ENCODE assay signal across 14 cellular contexts in the genomic region with DNA sequence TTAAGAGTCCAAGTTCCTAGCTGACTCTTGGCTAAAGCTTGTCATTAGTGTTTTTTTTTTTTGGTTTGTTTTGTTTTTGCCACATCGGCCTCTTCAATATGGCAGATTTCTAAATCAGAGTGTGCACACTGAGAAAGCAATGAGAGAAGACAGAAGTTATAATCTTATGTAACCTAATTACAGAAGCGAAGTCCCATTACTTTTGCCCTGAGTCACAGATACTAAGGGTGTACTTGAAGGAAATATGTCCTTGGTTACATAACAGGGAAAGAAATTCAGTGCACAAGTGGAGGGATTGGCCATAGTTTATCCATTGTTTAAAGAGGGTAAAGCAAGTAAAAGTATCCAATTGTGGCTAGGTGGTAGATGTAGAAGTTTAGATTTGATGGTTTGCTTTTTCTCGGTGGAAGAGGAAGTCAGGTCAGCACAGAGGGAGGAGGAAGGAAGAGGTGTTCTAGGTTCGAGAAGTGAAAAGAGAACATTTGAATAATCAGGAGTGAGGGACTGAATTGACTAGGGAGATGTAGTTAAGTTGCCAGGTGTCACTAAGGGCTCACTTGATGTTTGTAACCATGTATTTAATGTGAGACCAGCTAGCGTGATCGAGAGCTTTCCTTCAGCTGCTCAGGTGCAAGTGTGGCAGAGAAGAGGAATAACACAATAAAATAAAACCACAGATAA. TPM values are rescaled to one million over a fixed set of nuclear protein-coding genes. Genes with fewer than 3 reads are reported as not detected.
DNase-seq lines count a peak whose midpoint lies in the region; ATAC-seq, FAIRE-seq and TF ChIP-seq lines count a peak whose summit lies in the region.
"Had no signal": no experiment of that assay in that cellular context is flagged by ENCODE, and none has a peak within 500 bp of the region (broad histone marks: within the 10 kb centered on the region; RNA-seq: fewer than 3 reads in every experiment).

No MANE protein-coding gene starts in this region.

- 89% methylated on average over 6 of the region's 6 CpGs for WGBS in smooth muscle cell (ENCODE audit: low lambda C conversion rate)

- no peak for FAIRE-seq in frontal cortex (lab: Jason Lieb, UNC)

- no peaks in the 10 kb centered on the region for H3K9me2 ChIP-seq in GM23338 (ENCODE audit: insufficient read depth)

- H2AFZ ChIP-seq in GM23338: no peak overlapping the region
- H2AFZ ChIP-seq in smooth muscle cell (ENCODE audit: low read depth): no peak overlapping the region

- H3K79me2 ChIP-seq in GM23338 (replicated peaks; ENCODE audit: insufficient read depth) (peaks cover 90% of the 10 kb centered on the region), smooth muscle cell (ENCODE audit: low read depth) (peaks cover 91% of the 10 kb centered on the region)

- H3K27ac ChIP-seq in GM23338 (ENCODE audit: low read depth) (0 out of 2 replicates have a peak overlapping the region, but pooled peaks have one; percentile 42), smooth muscle cell (ENCODE audit: low read depth) (no peak overlapping the region)
- H3K27ac ChIP-seq: prostate gland had no signal

- peak overlapping the region; percentile 1; the same call in 1 of the 2 replicates for H3K27ac Mint-ChIP-seq in GM23338
- H3K27ac Mint-ChIP-seq: T-helper 1 cell treated with Interleukin-12 subunit alpha and Interleukin-12 subunit beta and Interleukin-4 antibody, amounts not matched to agents 30 μg/mL and 1 μg/mL, for 36 hours had no signal

- H4K20me1 ChIP-seq in GM23338 (replicated peaks; ENCODE audit: insufficient read depth): peaks cover 18% of the 10 kb centered on the region
- peaks cover 26% of the 10 kb centered on the region for H4K20me1 ChIP-seq in smooth muscle cell (ENCODE audit: low read depth)

- no peak for ATAC-seq in GM23338
- peak; percentile 86 for ATAC-seq in HG03571 (IDR thresholded peaks at IDR 0.05; ENCODE audit: unreplicated experiment)
- ATAC-seq: activated T-cell treated with anti-CD3 and anti-CD28 coated beads, Interleukin-2, amount 50 U/mL, for 4 hours had no signal

- H3K4me1 ChIP-seq in GM23338 (ENCODE audit: insufficient read depth) (peaks cover 19% of the 10 kb centered on the region), smooth muscle cell (ENCODE audit: low read depth) (no peaks in the 10 kb centered on the region)
- H3K4me1 ChIP-seq: prostate gland had no signal

- H3K36me3 Mint-ChIP-seq in GM23338 (ENCODE audit: low read depth): peaks cover 22% of the 10 kb centered on the region

- H3F3A ChIP-seq in GM23338 (replicated peaks; ENCODE audit: low read depth) (no peaks in the 10 kb centered on the region), smooth muscle cell (ENCODE audit: low read depth) (no peaks in the 10 kb centered on the region)

- DNase-seq in SIG-M5 treated with dmso at 0.1 percent for 504 hours (lab: John Stamatoyannopoulos, UW; ENCODE audit: unreplicated experiment) (peak; percentile 56), SIG-M5 (lab: John Stamatoyannopoulos, UW) (no peak), GM23338 (ENCODE audit: low spot score) (no peak), smooth muscle cell (lab: John Stamatoyannopoulos, UW; ENCODE audit: unreplicated experiment) (no peak), NCI-H526 treated with DMSO at 0.1 percent for 48 hours (lab: John Stamatoyannopoulos, UW) (no peak), NCI-H526 (lab: John Stamatoyannopoulos, UW) (no peak), frontal cortex (ENCODE audit: low spot score in 2 of 2) (no peak)
- DNase-seq: 8988T; activated T-cell treated with anti-CD3 and anti-CD28 coated beads, Interleukin-2, amount 50 U/mL, for 4 hours; dermis blood vessel endothelial cell; NCI-H446 had no signal

- H3K27me3 Mint-ChIP-seq in GM23338 (ENCODE audit: insufficient read depth, low read depth, poor library complexity): peaks cover 2% of the 10 kb centered on the region

- peaks cover 17% of the 10 kb centered on the region for H3K9me3 Mint-ChIP-seq in GM23338

- H3K4me1 Mint-ChIP-seq in GM23338: peaks cover 16% of the 10 kb centered on the region; the same call in 2 of the 3 replicates

- H3K9me3 ChIP-seq in smooth muscle cell (replicated peaks; ENCODE audit: low read depth): no peaks in the 10 kb centered on the region
- H3K9me3 ChIP-seq: prostate gland had no signal

- H3K4me3 ChIP-seq in GM23338: no peak overlapping the region
- no peak overlapping the region for H3K4me3 ChIP-seq in smooth muscle cell
- H3K4me3 ChIP-seq: prostate gland had no signal

- H3K27me3 ChIP-seq in GM23338 (ENCODE audit: insufficient read depth) (no peaks in the 10 kb centered on the region), smooth muscle cell (ENCODE audit: low read depth) (no peaks in the 10 kb centered on the region)

- H3K4me3 Mint-ChIP-seq in GM23338: no peak overlapping the region
- H3K4me3 Mint-ChIP-seq: activated T-cell treated with anti-CD3 and anti-CD28 coated beads, Interleukin-2, amount 50 U/mL, for 4 hours; T-helper 1 cell treated with Interleukin-12 subunit alpha and Interleukin-12 subunit beta and Interleukin-4 antibody, amounts not matched to agents 30 μg/mL and 1 μg/mL, for 36 hours had no signal

- TF ChIP-seq CTCF in GM23338 (conservative IDR thresholded peaks at IDR 0.05; ENCODE audit: low read depth in 2 of 2): no peak
- no peak for TF ChIP-seq CTCF in smooth muscle cell (IDR thresholded peaks at IDR 0.05; ENCODE audit: borderline replicate concordance, insufficient read depth, poor library complexity, severe bottlenecking)

- no peak overlapping the region for H3K9ac ChIP-seq in smooth muscle cell (ENCODE audit: low read depth)

- no peaks in the 10 kb centered on the region for H3K36me3 ChIP-seq in GM23338 (ENCODE audit: insufficient read depth)
- H3K36me3 ChIP-seq in smooth muscle cell (ENCODE audit: low read depth): no peaks in the 10 kb centered on the region
- H3K36me3 ChIP-seq: prostate gland had no signal

- H3K4me2 ChIP-seq in GM23338 (no peak overlapping the region), smooth muscle cell (peak overlapping the region; percentile 33)

TF ChIP-seq in GM23338, 12 proteins besides CTCF, POLR2A, EP300 and RAD21:
- TF ChIP-seq, protein P1, sequence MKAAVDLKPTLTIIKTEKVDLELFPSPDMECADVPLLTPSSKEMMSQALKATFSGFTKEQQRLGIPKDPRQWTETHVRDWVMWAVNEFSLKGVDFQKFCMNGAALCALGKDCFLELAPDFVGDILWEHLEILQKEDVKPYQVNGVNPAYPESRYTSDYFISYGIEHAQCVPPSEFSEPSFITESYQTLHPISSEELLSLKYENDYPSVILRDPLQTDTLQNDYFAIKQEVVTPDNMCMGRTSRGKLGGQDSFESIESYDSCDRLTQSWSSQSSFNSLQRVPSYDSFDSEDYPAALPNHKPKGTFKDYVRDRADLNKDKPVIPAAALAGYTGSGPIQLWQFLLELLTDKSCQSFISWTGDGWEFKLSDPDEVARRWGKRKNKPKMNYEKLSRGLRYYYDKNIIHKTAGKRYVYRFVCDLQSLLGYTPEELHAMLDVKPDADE (IDR thresholded peaks at IDR 0.05): no peak
- no peak for TF ChIP-seq CREB1 (CRISPR knock-in tag; IDR thresholded peaks at IDR 0.05; ENCODE audit: low read depth)
- no peak for TF ChIP-seq ZNF331 (CRISPR knock-in tag; IDR thresholded peaks at IDR 0.05; ENCODE audit: low read depth)
- TF ChIP-seq EZH2phosphoT487 (IDR thresholded peaks at IDR 0.05; ENCODE audit: unreplicated experiment): no peak
- no peak for TF ChIP-seq STAT1 (IDR thresholded peaks at IDR 0.05; ENCODE audit: unreplicated experiment)
- TF ChIP-seq POLR2AphosphoS5 (IDR thresholded peaks at IDR 0.05; ENCODE audit: low read depth): no peak

RNA-seq across cellular contexts. Expression of gene GTF2F2, which starts 12.2 kb away (rescaled TPM):
- total RNA-seq in GM23338 (2014; rRNA removed; shearing (Covaris generic)): 37.1 and 42.1 TPM in 2 replicates
- polyA plus RNA-seq in GM23338 (2016; fragmentation: Nextera tagmentation; extraction: Ambion mirVana): 72.0 and 75.6 TPM in 2 replicates
- total RNA-seq in smooth muscle cell: 25.3 and 28.1 TPM in 2 replicates
- 11.2 and 14.6 TPM in 2 replicates for polyA plus RNA-seq in smooth muscle cell
- 20.4 TPM for total RNA-seq in frontal cortex
